21 cellular contexts compared by ENCODE assay signal in the genomic region with DNA sequence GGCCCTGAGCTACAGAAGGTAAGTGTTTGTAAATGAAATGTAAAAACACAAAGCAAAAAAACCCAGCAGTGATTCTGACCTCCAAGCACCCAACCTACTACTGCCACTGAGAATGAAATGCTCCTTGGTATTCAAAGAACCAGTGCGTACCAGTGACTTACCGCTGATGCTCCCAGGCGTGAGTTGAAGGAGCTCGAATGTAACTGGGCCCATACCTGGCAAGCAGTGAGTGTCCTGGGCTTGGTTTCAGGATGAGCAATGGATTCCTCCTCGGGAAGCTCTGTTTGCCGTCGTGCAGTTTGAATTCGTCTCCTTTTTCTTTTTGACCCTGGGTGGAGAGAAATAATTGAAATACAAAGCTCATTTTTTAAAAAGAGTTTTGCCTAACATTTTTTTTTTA.
"Had no signal": no experiment of that assay in that cellular context is flagged by ENCODE, and none has a peak within 500 bp of the region (broad histone marks: within the 10 kb centered on the region; RNA-seq: fewer than 3 reads in every experiment).

No MANE protein-coding gene starts in this region.

- H3K4me3 ChIP-seq: breast epithelium, Peyer's patch, SJCRH30 had no signal

- H3K9me3 ChIP-seq: breast epithelium, Peyer's patch, SJCRH30 had no signal

- H3K27ac Mint-ChIP-seq: activated CD8-positive, alpha-beta T cell treated with anti-CD3 and anti-CD28 coated beads, Interleukin-2, amount 10 ng/mL, durations not matched to agents 7 days and 5 days; activated naive CD4-positive, alpha-beta T cell treated with anti-CD3 and anti-CD28 coated beads, Interleukin-2, amount 50 U/mL, for 24 hours; activated T-cell treated with anti-CD3 and anti-CD28 coated beads, Interleukin-2, amount 50 U/mL, for 24 hours; activated T-helper 1 cell treated with anti-CD3 and anti-CD28 coated beads, Interleukin-12 subunit alpha, Interleukin-12 subunit beta, Interleukin-2, Interleukin-4 antibody, amounts not matched to agents 30 ng/mL and 10 ng/mL and 1 ng/mL, durations not matched to agents 14 hours and 24 hours and 36 hours; T-helper 2 cell treated with Interferon-gamma antibody and Interleukin-4, amounts not matched to agents 5 μg/mL and 100 μg/mL, for 36 hours had no signal

- H3K36me3 ChIP-seq: breast epithelium, Peyer's patch, SJCRH30 had no signal

- H3K4me3 Mint-ChIP-seq: activated CD8-positive, alpha-beta T cell treated with anti-CD3 and anti-CD28 coated beads, Interleukin-2, amount 10 ng/mL, durations not matched to agents 7 days and 5 days; activated naive CD4-positive, alpha-beta T cell treated with anti-CD3 and anti-CD28 coated beads, Interleukin-2, amount 50 U/mL, for 24 hours; activated T-cell treated with anti-CD3 and anti-CD28 coated beads, Interleukin-2, amount 50 U/mL, for 24 hours; activated T-helper 1 cell treated with anti-CD3 and anti-CD28 coated beads, Interleukin-12 subunit alpha, Interleukin-12 subunit beta, Interleukin-2, Interleukin-4 antibody, amounts not matched to agents 30 ng/mL and 10 ng/mL and 1 ng/mL, durations not matched to agents 14 hours and 24 hours and 36 hours; T-helper 2 cell treated with Interferon-gamma antibody and Interleukin-4, amounts not matched to agents 5 μg/mL and 100 μg/mL, for 36 hours had no signal

- H3K27me3 ChIP-seq: breast epithelium, Peyer's patch, SJCRH30 had no signal

- H3K36me3 Mint-ChIP-seq: activated naive CD4-positive, alpha-beta T cell treated with anti-CD3 and anti-CD28 coated beads, Interleukin-2, amount 50 U/mL, for 24 hours had no signal

- DNase-seq: activated CD4-positive, alpha-beta T cell treated with anti-CD3 and anti-CD28 coated beads, Interleukin-2, amount 50 U/mL, for 4 hours; activated CD4-positive, CD25-positive, alpha-beta regulatory T cell treated with anti-CD3 and anti-CD28 coated beads, Interleukin-2, amount 50 U/mL, for 72 hours; activated CD8-positive, alpha-beta memory T cell treated with anti-CD3 and anti-CD28 coated beads, Interleukin-2, amount 50 U/mL, for 48 hours; activated CD8-positive, alpha-beta T cell treated with anti-CD3 and anti-CD28 coated beads, Interleukin-2, amount 10 ng/mL, durations not matched to agents 7 days and 5 days; activated effector memory CD4-positive, alpha-beta T cell treated with Interleukin-2 at 50 U/mL for 16 hours; activated naive CD4-positive, alpha-beta T cell; activated T-cell treated with anti-CD3 and anti-CD28 coated beads, Interleukin-2, amount 50 U/mL, for 24 hours; aorta; KG1; NCI-H1048; NCI-H1417 treated with DMSO at 0.1 percent for 48 hours; NCI-H2171; NCI-H2227 treated with DMSO at 0.1 percent for 48 hours; Peyer's patch; Right ventricle myocardium superior had no signal

- H3K27ac ChIP-seq: breast epithelium, Peyer's patch, RWPE1, SJCRH30 had no signal

- H3K27me3 Mint-ChIP-seq: activated naive CD4-positive, alpha-beta T cell treated with anti-CD3 and anti-CD28 coated beads, Interleukin-2, amount 50 U/mL, for 24 hours; activated T-cell treated with anti-CD3 and anti-CD28 coated beads, Interleukin-2, amount 50 U/mL, for 24 hours had no signal

- H3K9me3 Mint-ChIP-seq: activated naive CD4-positive, alpha-beta T cell treated with anti-CD3 and anti-CD28 coated beads, Interleukin-2, amount 50 U/mL, for 24 hours; activated T-cell treated with anti-CD3 and anti-CD28 coated beads, Interleukin-2, amount 50 U/mL, for 24 hours; activated T-helper 1 cell treated with anti-CD3 and anti-CD28 coated beads, Interleukin-12 subunit alpha, Interleukin-12 subunit beta, Interleukin-2, Interleukin-4 antibody, amounts not matched to agents 30 ng/mL and 10 ng/mL and 1 ng/mL, durations not matched to agents 14 hours and 24 hours and 36 hours; T-helper 2 cell treated with Interferon-gamma antibody and Interleukin-4, amounts not matched to agents 5 μg/mL and 100 μg/mL, for 36 hours had no signal

- H3K4me1 ChIP-seq: breast epithelium, Peyer's patch, SJCRH30 had no signal
